In the genomic region with DNA sequence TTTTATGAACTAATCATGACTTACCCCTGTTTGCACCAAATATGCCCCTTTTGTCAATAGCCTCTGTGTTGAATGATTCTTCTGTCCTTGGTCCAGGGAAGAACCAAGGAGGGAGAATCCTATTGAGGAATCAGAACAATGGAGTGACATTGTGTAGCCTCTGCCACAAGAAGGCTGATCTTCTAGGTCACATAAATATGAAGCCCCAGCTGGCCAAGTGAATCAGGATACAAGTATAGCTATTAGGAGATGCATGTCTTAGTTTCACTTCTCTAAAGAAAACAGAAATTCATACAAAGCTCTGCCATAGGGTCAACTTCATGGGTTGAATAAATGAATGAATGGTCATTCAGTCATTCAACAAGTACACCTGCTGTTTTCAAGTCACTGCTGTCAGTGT, we compare ENCODE assay signal across 20 cellular contexts.
DNase-seq lines count a peak whose midpoint lies in the region; ATAC-seq, FAIRE-seq and TF ChIP-seq lines count a peak whose summit lies in the region.
"Had no signal": no experiment of that assay in that cellular context is flagged by ENCODE, and none has a peak within 500 bp of the region (broad histone marks: within the 10 kb centered on the region; RNA-seq: fewer than 3 reads in every experiment).

No MANE protein-coding gene starts in this region.

- no peaks in the 10 kb centered on the region for H3K27me3 ChIP-seq in skeletal muscle tissue (ENCODE audit: control insufficient read depth in 3 of 3, insufficient read depth in 3 of 3, low read length in 3 of 3)

- peaks cover 16% of the 10 kb centered on the region for H3K36me3 Mint-ChIP-seq in HFFc6 (ENCODE audit: low read depth)
- H3K36me3 Mint-ChIP-seq: CD4-positive, alpha-beta memory T cell had no signal

- FAIRE-seq in GM12891 (lab: Jason Lieb, UNC): no peak
- FAIRE-seq: H54, HepG2 had no signal

- peaks cover 39% of the 10 kb centered on the region for H3K4me1 Mint-ChIP-seq in HFFc6 (ENCODE audit: low read depth)
- H3K4me1 Mint-ChIP-seq: CD4-positive, alpha-beta memory T cell had no signal

- H3K27me3 Mint-ChIP-seq in HFFc6 (ENCODE audit: insufficient read depth): peaks cover 2% of the 10 kb centered on the region

- H3K9me3 Mint-ChIP-seq in HFFc6: no peaks in the 10 kb centered on the region

- DNase-seq in GM12891 (ENCODE audit: insufficient read length, low spot score) (no peak), NOMO-1 (lab: John Stamatoyannopoulos, UW; ENCODE audit: unreplicated experiment in 2 of 2) (peak; percentile 48 to 70), foreskin melanocyte (peak; percentile 8), HFFc6 (no peak), NCI-H1092 (lab: John Stamatoyannopoulos, UW) (no peak)
- DNase-seq: CD4-positive, alpha-beta memory T cell; DND-41; GDM1; MM.1S; NCI-H1436 treated with DMSO at 0.1 percent for 48 hours; NCI-H2081 treated with DMSO at 0.1 percent for 48 hours; NCI-H524 treated with DMSO at 0.1 percent for 48 hours; NK-92 treated with Interleukin-12 subunit alpha and Interleukin-12 subunit beta, amount 100 ng/mL, for 24 hours; SK-N-SH had no signal

- no peaks in the 10 kb centered on the region for H3K36me3 ChIP-seq in skeletal muscle tissue (ENCODE audit: control insufficient read depth in 3 of 3, insufficient read depth in 3 of 3, low read length in 3 of 3)

- TF ChIP-seq CTCF in HFFc6 (IDR thresholded peaks at IDR 0.05): no peak

- H3K4me3 Mint-ChIP-seq in HFFc6: no peak overlapping the region
- H3K4me3 Mint-ChIP-seq: CD4-positive, alpha-beta memory T cell had no signal

- no peaks in the 10 kb centered on the region for H3K9me3 ChIP-seq in skeletal muscle tissue (ENCODE audit: control insufficient read depth in 3 of 3, low read length in 3 of 3)
- H3K9me3 ChIP-seq: SK-N-SH had no signal

- TF ChIP-seq POLR2A in GM12891 (IDR thresholded peaks at IDR 0.05; ENCODE audit: low read depth, low read length): no peak

- no peak overlapping the region for H3K27ac Mint-ChIP-seq in HFFc6
- H3K27ac Mint-ChIP-seq: CD4-positive, alpha-beta memory T cell had no signal

- peaks cover 7 to 35% (median 13%) of the 10 kb centered on the region in 3 donors for H3K4me1 ChIP-seq in skeletal muscle tissue (ENCODE audit: control insufficient read depth in 3 of 3, insufficient read depth in 3 of 3, low read length in 3 of 3)

- no peak for ATAC-seq in HG02571 (IDR thresholded peaks at IDR 0.05; ENCODE audit: unreplicated experiment)
- no peak for ATAC-seq in activated CD4-positive, CD25-positive, alpha-beta regulatory T cell treated with anti-CD3 and anti-CD28 coated beads, Interleukin-2, amount 50 U/mL, for 24 hours
- ATAC-seq: HepG2, Right ventricle myocardium inferior had no signal

- H3K4me3 ChIP-seq in skeletal muscle tissue (ENCODE audit: low read length in 3 of 3): no peak overlapping the region

- peak overlapping the region; percentile 73 for H3K27ac ChIP-seq in skeletal muscle tissue (ENCODE audit: low read depth, low read length)

- H3K9ac ChIP-seq in skeletal muscle tissue (ENCODE audit: low read depth in 1 of 3, low read length in 3 of 3): no peak overlapping the region
- H3K9ac ChIP-seq: SK-N-SH had no signal

TF ChIP-seq in GM12891, 5 proteins besides CTCF, POLR2A, EP300 and RAD21:
- TF ChIP-seq PAX5 (IDR thresholded peaks at IDR 0.05; ENCODE audit: insufficient read depth, low read length, severe bottlenecking) (no peak), SPI1 (IDR thresholded peaks at IDR 0.05; ENCODE audit: low read depth, low read length) (peak; percentile 65)

Comparison
In these comparisons a context has a peak if more than half of its experiments do, and no peak if none do; other contexts are left out.
1. DNase-seq: peak in NOMO-1 (2 of 2) and foreskin melanocyte (single experiment); none in GM12891 (single experiment), HFFc6 (single experiment) and NCI-H1092 (single experiment).